ENCODE assay signal across 9 cellular contexts in the genomic region with DNA sequence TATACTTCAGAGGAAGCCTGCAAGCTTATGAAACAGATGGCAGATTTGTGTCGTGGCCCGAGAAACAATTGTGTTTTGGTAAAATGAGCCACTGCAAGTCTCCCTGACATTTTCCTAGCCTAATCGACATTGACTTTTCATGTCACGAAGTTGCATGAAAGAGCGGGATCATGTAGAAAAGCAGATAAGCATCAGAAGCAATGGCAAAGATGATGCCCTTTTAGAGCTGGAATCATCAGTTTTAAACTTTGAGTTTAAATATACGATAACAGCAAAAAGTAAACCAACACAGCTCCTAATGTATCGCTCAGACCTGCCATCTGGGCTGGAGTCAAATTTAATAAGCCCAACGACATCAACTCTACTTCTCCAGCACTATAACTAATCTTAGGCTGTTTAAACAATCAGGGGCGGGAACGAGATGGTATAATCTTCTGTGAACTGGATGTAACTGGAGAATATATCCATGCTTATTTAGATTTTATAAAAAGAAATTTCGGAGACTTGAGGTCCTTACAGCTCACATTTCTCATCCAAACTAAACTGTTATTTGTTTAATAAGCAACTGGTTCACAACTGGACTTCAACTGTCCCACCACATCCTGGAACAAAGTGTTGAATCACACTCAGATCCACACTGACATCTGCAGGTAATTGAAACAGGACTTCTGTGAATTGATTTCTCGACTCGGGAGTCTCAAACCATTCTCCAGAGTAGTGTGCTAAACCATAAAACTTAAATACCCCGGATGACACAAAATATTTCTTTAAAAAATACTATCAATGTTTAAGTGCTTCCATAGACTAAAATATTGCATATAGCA. TPM values are rescaled to one million over a fixed set of nuclear protein-coding genes. Genes with fewer than 3 reads are reported as not detected.
A peak's percentile ranks its signal among the peaks of the same experiment; 100 is the strongest.
DNase-seq lines count a peak whose midpoint lies in the region; ATAC-seq, FAIRE-seq and TF ChIP-seq lines count a peak whose summit lies in the region.
"Had no signal": no experiment of that assay in that cellular context is flagged by ENCODE, and none has a peak within 500 bp of the region (broad histone marks: within the 10 kb centered on the region; RNA-seq: fewer than 3 reads in every experiment).

No MANE protein-coding gene starts in this region.

- 65% methylated on average over 14 of the region's 14 CpGs for WGBS in pancreas, 2 donors
- WGBS in small intestine, 3 donors, result 56 to 73% (median 63%) methylated on average over 14 of the region's 14 CpGs

- H3K36me3 ChIP-seq in pancreas (no peaks in the 10 kb centered on the region), small intestine (ENCODE audit: control insufficient read depth in 2 of 2, insufficient read depth in 2 of 2, low read length in 2 of 2) (no peaks in the 10 kb centered on the region)

- peak in 1 of 4 donors; percentile 54 for ATAC-seq in pancreas
- ATAC-seq in GM19328 (IDR thresholded peaks at IDR 0.05; ENCODE audit: unreplicated experiment), result no peak

- intact Hi-C loops in pancreas (cut with DNase I), result no loop called here

- H3K27me3 ChIP-seq in pancreas (peaks cover 0 to 15% (median 3%) of the 10 kb centered on the region in 4 donors), small intestine (ENCODE audit: control insufficient read depth in 2 of 2, insufficient read depth in 2 of 2, low read length in 2 of 2) (no peaks in the 10 kb centered on the region)

- H3K4me1 ChIP-seq in pancreas (no peaks in the 10 kb centered on the region), small intestine (ENCODE audit: control insufficient read depth in 2 of 2, insufficient read depth in 1 of 2, low read depth in 1 of 2, low read length in 1 of 2) (no peaks in the 10 kb centered on the region)

- no peak for DNase-seq in GM10266 (ENCODE audit: extremely low spot score)
- peak; percentile 37 for DNase-seq in NCI-H2227 (lab: John Stamatoyannopoulos, UW; ENCODE audit: unreplicated experiment)
- DNase-seq in cardiac fibroblast (ENCODE audit: low read depth in 2 of 2), result peak; percentile 74 to 76
- no peak for DNase-seq in pancreas
- DNase-seq in NCI-H187 treated with DMSO at 0.1 percent for 48 hours (lab: John Stamatoyannopoulos, UW), result no peak
- DNase-seq in small intestine, result no peak
- DNase-seq: NCI-H1105, occipital lobe had no signal

- FAIRE-seq in pancreas (lab: Jason Lieb, UNC) (peak; percentile 5), small intestine (lab: Jason Lieb, UNC) (no peak)

- peak; percentile 3 for TF ChIP-seq CTCF in GM10266 (IDR thresholded peaks at IDR 0.05; ENCODE audit: control insufficient read depth, insufficient read depth, low read depth, missing control alignments)
- TF ChIP-seq CTCF in cardiac fibroblast (IDR thresholded peaks at IDR 0.05; ENCODE audit: low read depth, low read length), result peak; percentile 31
- no peak for TF ChIP-seq CTCF in pancreas (IDR thresholded peaks at IDR 0.05)

- no peak overlapping the region for H3K27ac ChIP-seq in pancreas
- H3K27ac ChIP-seq in small intestine (ENCODE audit: low read depth in 1 of 2, low read length in 1 of 2), result no peak overlapping the region

- H3K9me3 ChIP-seq in pancreas (no peaks in the 10 kb centered on the region), small intestine (ENCODE audit: control insufficient read depth, low read depth) (no peaks in the 10 kb centered on the region)

- H3K4me3 ChIP-seq in cardiac fibroblast (replicated peaks in 1 of 2; ENCODE audit: low read depth in 2 of 2, low read length in 2 of 2) (no peak overlapping the region), pancreas (no peak overlapping the region), small intestine (ENCODE audit: low read depth in 1 of 2, low read length in 2 of 2) (no peak overlapping the region)

RNA-seq across cellular contexts. Expression of a gene that starts 43.6 kb away (rescaled TPM):
- 10 to 100 TPM in 1 of 6 donors, 1 to 10 TPM in 5; 5.7 to 11.7 (median 6.8) TPM for total RNA-seq in pancreas
- polyA plus RNA-seq in pancreas (10 to 100 TPM; 16.0 to 21.7 TPM), small intestine (10 to 100 TPM; 16.8 to 23.7 (median 18.1) TPM)

Comparison
In these comparisons a context has a peak if more than half of its experiments do, and no peak if none do; other contexts are left out.
1. DNase-seq: peak in NCI-H2227 (single experiment) and cardiac fibroblast (2 of 2); none in GM10266 (single experiment), pancreas (0 of 6), NCI-H187 treated with DMSO at 0.1 percent for 48 hours (single experiment) and small intestine (single experiment).
2. CTCF ChIP-seq: peak in GM10266 (single experiment) and cardiac fibroblast (single experiment); none in pancreas (0 of 4).